In the genomic region with DNA sequence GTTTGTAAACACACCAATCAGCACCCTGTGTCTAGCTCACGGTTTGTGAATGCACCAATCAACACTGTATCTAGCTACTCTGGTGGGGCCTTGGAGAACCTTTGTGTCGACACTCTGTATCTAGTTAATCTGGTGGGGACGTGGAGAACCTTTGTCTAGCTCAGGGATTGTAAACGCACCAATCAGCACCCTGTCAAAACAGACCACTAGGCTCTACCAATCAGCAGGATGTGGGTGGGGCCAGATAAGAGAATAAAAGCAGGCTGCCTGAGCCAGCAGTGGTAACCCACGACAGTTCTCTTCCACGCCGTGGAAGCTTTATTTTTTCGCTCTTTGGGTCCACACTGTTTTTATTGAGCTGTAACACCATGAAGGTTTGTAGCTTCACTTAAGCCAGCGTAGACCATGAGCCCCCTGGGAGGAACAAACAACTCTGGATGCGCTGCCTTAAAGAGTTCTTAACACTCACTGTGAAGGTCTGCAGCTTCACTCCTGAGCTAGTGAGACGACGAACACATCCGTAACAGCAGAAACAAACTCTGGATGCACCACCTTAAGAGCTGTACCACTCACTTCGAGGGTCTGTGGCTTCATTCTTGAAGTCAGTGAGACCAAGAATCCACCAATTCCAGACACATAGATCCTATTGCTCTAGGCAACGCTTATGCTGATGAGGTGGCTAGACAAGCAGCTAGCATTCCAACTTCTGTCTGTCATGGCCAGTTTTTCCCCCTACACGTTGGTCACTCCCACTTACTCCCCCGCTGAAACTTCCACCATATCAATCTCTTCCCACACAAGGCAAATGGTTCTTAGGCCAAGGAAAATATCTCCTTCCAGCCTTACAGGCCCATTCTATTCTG, we compare ENCODE assay signal across 7 cellular contexts. TPM values are rescaled to one million over a fixed set of nuclear protein-coding genes. Genes with fewer than 3 reads are reported as not detected.
A peak's percentile ranks its signal among the peaks of the same experiment; 100 is the strongest.
DNase-seq lines count a peak whose midpoint lies in the region; ATAC-seq and TF ChIP-seq lines count a peak whose summit lies in the region.
"Not testable (repeated sequence)": the region's sequence is repeated elsewhere in the genome, so short reads cannot be mapped to it uniquely, and the experiment has no call there.

No MANE protein-coding gene starts in this region.

- not testable (repeated sequence) for H3K56ac ChIP-seq in IMR-90 (ENCODE audit: extremely low read depth, insufficient read depth, low read length)
- peak overlapping the region; percentile 62 for H3K56ac ChIP-seq in mesendoderm (ENCODE audit: low read length)

- POLR2A ChIA-PET in IMR-90 (lab: Charles Lee; ENCODE audit: unreplicated experiment), result not testable (repeated sequence)

- H4K5ac ChIP-seq in IMR-90 (ENCODE audit: low read depth, low read length); mesendoderm (ENCODE audit: low read length): not testable (repeated sequence)

- not testable (repeated sequence) for TF ChIP-seq POLR2A in IMR-90 (IDR thresholded peaks at IDR 0.05; ENCODE audit: low read depth, low read length)

- H3K9me3 ChIP-seq in IMR-90 (ENCODE audit: control insufficient read depth, insufficient read depth, low read length); adipocyte (ENCODE audit: control insufficient read depth, low read length); trophoblast cell (ENCODE audit: insufficient read depth, low read depth, low read length): not testable (repeated sequence)

- H3K9ac ChIP-seq in IMR-90 (ENCODE audit: low read depth, low read length); adipocyte (ENCODE audit: low read length); mesendoderm (ENCODE audit: low read length); trophoblast cell (ENCODE audit: low read length): not testable (repeated sequence)

- peak overlapping the region; percentile 47 for H2BK12ac ChIP-seq in trophoblast cell (ENCODE audit: low read length)

- not testable (repeated sequence) for H3K79me1 ChIP-seq in IMR-90 (ENCODE audit: low read depth in 1 of 2, low read length in 2 of 2); mesendoderm (ENCODE audit: low read length)
- peaks cover 12% of the 10 kb centered on the region for H3K79me1 ChIP-seq in trophoblast cell (ENCODE audit: low read length)

- not testable (repeated sequence) for H3K9me1 ChIP-seq in IMR-90 (ENCODE audit: insufficient read depth, low read length)

- H2AK9ac ChIP-seq in IMR-90 (replicated peaks; ENCODE audit: low read depth, low read length, poor library complexity), result not testable (repeated sequence)

- intact Hi-C loops in IMR-90 (cut with micrococcal nuclease), result not testable (repeated sequence)

- not testable (repeated sequence) for H4K12ac ChIP-seq in trophoblast cell (ENCODE audit: low read depth, low read length)

- H4K20me1 ChIP-seq in IMR-90 (ENCODE audit: insufficient read depth, low read length), result not testable (repeated sequence)

- H3K4me1 ChIP-seq in IMR-90 (ENCODE audit: control insufficient read depth, insufficient read depth, low read length); adipocyte (ENCODE audit: control insufficient read depth, insufficient read depth, low read length); mesendoderm (ENCODE audit: control insufficient read depth, low read depth, low read length): not testable (repeated sequence)
- peaks cover 26 to 27% of the 10 kb centered on the region in 2 experiments for H3K4me1 ChIP-seq in trophoblast cell (ENCODE audit: control insufficient read depth in 1 of 2, insufficient read depth in 2 of 2, low read length in 2 of 2)

- TF ChIP-seq RAD21 in IMR-90 (IDR thresholded peaks at IDR 0.05; ENCODE audit: low read length), result not testable (repeated sequence)

- H3K23ac ChIP-seq in IMR-90 (ENCODE audit: low read depth, low read length); trophoblast cell (ENCODE audit: low read length): not testable (repeated sequence)
- peak overlapping the region; percentile 1 for H3K23ac ChIP-seq in mesendoderm (ENCODE audit: low read length)

- not testable (repeated sequence) for H3K18ac ChIP-seq in IMR-90 (ENCODE audit: low read depth, low read length); trophoblast cell (ENCODE audit: low read length)
- H3K18ac ChIP-seq in mesendoderm (ENCODE audit: low read length), result peak overlapping the region; percentile 69

- H2BK20ac ChIP-seq in IMR-90 (ENCODE audit: low read depth, low read length), result not testable (repeated sequence)

- H2AK5ac ChIP-seq in IMR-90 (ENCODE audit: low read depth, low read length), result not testable (repeated sequence)
- H2AK5ac ChIP-seq in mesendoderm (ENCODE audit: low read length) (peak overlapping the region; percentile 99), trophoblast cell (ENCODE audit: low read length) (peak overlapping the region; percentile 16)

- 82% methylated on average over 10 of the region's 17 CpGs; no CpG with 5 or more reads in 1 of the 2 experiments for WGBS in IMR-90 (ENCODE audit: extremely low coverage in 2 of 2, insufficient read length in 1 of 2), 2 experiments
- WGBS in mesendoderm (ENCODE audit: extremely low coverage, insufficient coverage, low lambda C conversion rate), result no CpG with 5 or more reads among the region's 17 CpGs
- WGBS in trophoblast cell (ENCODE audit: extremely low coverage, insufficient coverage, insufficient read length), result no CpG with 5 or more reads among the region's 17 CpGs

- H4K8ac ChIP-seq in IMR-90 (ENCODE audit: low read depth in 2 of 2, low read length in 2 of 2), result 0 out of 4 replicates have a peak overlapping the region, but pooled peaks of 1 of the 2 experiments have one; percentile 40
- not testable (repeated sequence) for H4K8ac ChIP-seq in mesendoderm (ENCODE audit: low read depth, low read length)
- peak overlapping the region; percentile 17 for H4K8ac ChIP-seq in trophoblast cell (ENCODE audit: low read depth, low read length)

- H3K14ac ChIP-seq in IMR-90 (replicated peaks; ENCODE audit: low read depth, low read length), result not testable (repeated sequence)
- H3K14ac ChIP-seq in trophoblast cell (ENCODE audit: low read length), result peak overlapping the region; percentile 8

- not testable (repeated sequence) for H2BK5ac ChIP-seq in IMR-90 (ENCODE audit: low read depth, low read length, poor library complexity, severe bottlenecking)
- peak overlapping the region; percentile 2 for H2BK5ac ChIP-seq in mesendoderm (ENCODE audit: low read length)
- peak overlapping the region; percentile 83 for H2BK5ac ChIP-seq in trophoblast cell (ENCODE audit: low read depth, low read length, poor library complexity)

- H3K4me2 ChIP-seq in IMR-90 (ENCODE audit: low read depth, low read length); mesendoderm (ENCODE audit: low read length); trophoblast cell (ENCODE audit: low read length): not testable (repeated sequence)

- in situ Hi-C loops in IMR-90 (cut with MboI; ENCODE audit: low sequenced_read_pairs), result not testable (repeated sequence)

- CTCF ChIA-PET in IMR-90 (lab: Yijun Ruan, JAX), result interaction anchor here (0.6 kb wide), 1 partner anchor 36 kb away, joined by 3 read pairs; no protein-coding TSS in a partner anchor

- not testable (repeated sequence) for H3K4ac ChIP-seq in IMR-90 (ENCODE audit: low read depth, low read length); trophoblast cell (ENCODE audit: low read depth, low read length)
- H3K4ac ChIP-seq in mesendoderm (ENCODE audit: low read depth, low read length), result peak overlapping the region; percentile 48

- not testable (repeated sequence) for H2BK15ac ChIP-seq in IMR-90 (ENCODE audit: low read depth, low read length); mesendoderm (replicated peaks; ENCODE audit: low read depth)

- not testable (repeated sequence) for H2BK120ac ChIP-seq in IMR-90 (ENCODE audit: low read depth, low read length)
- H2BK120ac ChIP-seq in mesendoderm (ENCODE audit: low read depth, low read length) (peak overlapping the region; percentile 63), trophoblast cell (ENCODE audit: insufficient read depth, low read length, poor library complexity) (peak overlapping the region; percentile 43)

- not testable (repeated sequence) for BruUV-seq in IMR-90 (replicated peaks; lab: Mats Ljungman, UMichigan)

- H3K79me2 ChIP-seq in mesendoderm (ENCODE audit: control insufficient read depth, insufficient read depth, low read length); trophoblast cell (ENCODE audit: control insufficient read depth, insufficient read depth, low read length, poor library complexity): not testable (repeated sequence)

- H3K27me3 ChIP-seq in IMR-90 (ENCODE audit: control insufficient read depth, insufficient read depth, low read length); adipocyte (replicated peaks; ENCODE audit: control insufficient read depth, insufficient read depth, low read length); mesendoderm (ENCODE audit: insufficient read depth, low read length, poor library complexity); trophoblast cell (ENCODE audit: insufficient read depth, low read length): not testable (repeated sequence)

- dilution Hi-C loops in IMR-90 (cut with HindIII; ENCODE audit: low sequenced_read_pairs, unreplicated experiment), result not testable (repeated sequence)

- H3K27ac ChIP-seq in IMR-90 (ENCODE audit: insufficient read depth, low read length), result not testable (repeated sequence)
- H3K27ac ChIP-seq in mesendoderm (ENCODE audit: low read depth, low read length) (peak overlapping the region; percentile 31), trophoblast cell (ENCODE audit: low read depth, low read length) (peak overlapping the region; percentile 85)

- not testable (repeated sequence) for H2AFZ ChIP-seq in IMR-90 (replicated peaks; ENCODE audit: low read length, poor library complexity); trophoblast cell (ENCODE audit: insufficient read depth, low read length, poor library complexity)

- DNase-seq in ELF-1 (ENCODE audit: low read depth, low spot score), result peak; percentile 59
- peak; percentile 85 for DNase-seq in IMR-90
- peak; percentile 27 for DNase-seq in adipocyte (ENCODE audit: low read depth)
- DNase-seq in cardiac fibroblast (ENCODE audit: low read depth in 2 of 2), result peak; percentile 72 to 86
- DNase-seq in fibroblast of the aortic adventitia (ENCODE audit: low read depth), result peak; percentile 48
- DNase-seq in mesendoderm, result peak; percentile 72
- peak; percentile 66 to 82 for DNase-seq in trophoblast cell

- not testable (repeated sequence) for TF ChIP-seq CTCF in IMR-90 (conservative IDR thresholded peaks at IDR 0.05; ENCODE audit: low read depth, low read length); cardiac fibroblast (IDR thresholded peaks at IDR 0.05; ENCODE audit: low read depth, low read length); fibroblast of the aortic adventitia (IDR thresholded peaks at IDR 0.05; ENCODE audit: insufficient read depth, low read length)

- not testable (repeated sequence) for ATAC-seq in IMR-90 (ENCODE audit: low read depth)

- H3K36me3 ChIP-seq in IMR-90 (ENCODE audit: control insufficient read depth, insufficient read depth, low read length); adipocyte (ENCODE audit: control insufficient read depth, insufficient read depth, low read length, severe bottlenecking); mesendoderm (ENCODE audit: control insufficient read depth, insufficient read depth, low read length); trophoblast cell (ENCODE audit: control insufficient read depth in 1 of 2, insufficient read depth in 2 of 2, low read length in 2 of 2): not testable (repeated sequence)

- not testable (repeated sequence) for H4K91ac ChIP-seq in IMR-90 (ENCODE audit: insufficient read depth, low read depth, low read length)
- peak overlapping the region; percentile 81 for H4K91ac ChIP-seq in trophoblast cell (ENCODE audit: low read depth, low read length)

- H3K4me3 ChIP-seq in IMR-90 (ENCODE audit: insufficient read depth, low read depth, low read length); adipocyte (ENCODE audit: low read length); cardiac fibroblast (replicated peaks in 1 of 2; ENCODE audit: low read depth in 2 of 2, low read length in 2 of 2); fibroblast of the aortic adventitia (ENCODE audit: low read depth, low read length); mesendoderm (ENCODE audit: low read length); trophoblast cell (ENCODE audit: low read depth, low read length): not testable (repeated sequence)

RNA-seq across cellular contexts. Expression of a gene that starts 14.2 kb away (rescaled TPM):
- total RNA-seq in IMR-90 (2012; rRNA removed) (164 and 182 TPM in 2 replicates), fibroblast of the aortic adventitia (ENCODE audit: low replicate concordance) (5.0 and 45.5 TPM in 2 replicates)
- 264 and 300 TPM in 2 replicates for polyA plus RNA-seq in IMR-90 (2012; rRNA removed)
- polyA plus RNA-seq in IMR-90 (2012; cell fraction: cytosol; rRNA removed), result 161 and 414 TPM in 2 replicates
- 339 and 399 TPM in 2 replicates for polyA plus RNA-seq in IMR-90 (2012; cell fraction: nucleus; rRNA removed; ENCODE audit: low replicate concordance)
- polyA plus RNA-seq in mesendoderm (2013, experiment 1 of 2), result 956 TPM
- 989 TPM for polyA plus RNA-seq in mesendoderm (2013, experiment 2 of 2)
- 167 and 171 TPM in 2 replicates for polyA plus RNA-seq in trophoblast cell (2013)

RNA-seq across cellular contexts. Expression of a gene that starts 53.0 kb away (rescaled TPM):
- total RNA-seq in IMR-90 (2012; rRNA removed) (15.8 and 16.3 TPM in 2 replicates), fibroblast of the aortic adventitia (ENCODE audit: low replicate concordance) (14.8 and 17.7 TPM in 2 replicates)
- polyA plus RNA-seq in IMR-90 (2012; rRNA removed), result 13.8 and 14.7 TPM in 2 replicates
- 7.0 and 8.4 TPM in 2 replicates for polyA plus RNA-seq in IMR-90 (2012; cell fraction: cytosol; rRNA removed)
- 9.6 and 25.1 TPM in 2 replicates for polyA plus RNA-seq in IMR-90 (2012; cell fraction: nucleus; rRNA removed; ENCODE audit: low replicate concordance)
- 22.4 TPM for polyA plus RNA-seq in mesendoderm (2013, experiment 1 of 2)
- 20.9 TPM for polyA plus RNA-seq in mesendoderm (2013, experiment 2 of 2)
- 21.0 and 22.0 TPM in 2 replicates for polyA plus RNA-seq in trophoblast cell (2013)

RNA-seq across cellular contexts. Expression of a gene that starts 55.9 kb away (rescaled TPM):
- 13.3 and 13.6 TPM in 2 replicates for total RNA-seq in IMR-90 (2012; rRNA removed)
- 19.0 and 21.1 TPM in 2 replicates for polyA plus RNA-seq in IMR-90 (2012; rRNA removed)
- 11.8 and 40.1 TPM in 2 replicates for polyA plus RNA-seq in IMR-90 (2012; cell fraction: cytosol; rRNA removed)
- 16.8 and 23.0 TPM in 2 replicates for polyA plus RNA-seq in IMR-90 (2012; cell fraction: nucleus; rRNA removed; ENCODE audit: low replicate concordance)
- total RNA-seq in fibroblast of the aortic adventitia (ENCODE audit: low replicate concordance), result 0.25 and 2.9 TPM in 2 replicates
- polyA plus RNA-seq in mesendoderm (2013, experiment 1 of 2), result 1,328 TPM
- 1,392 TPM for polyA plus RNA-seq in mesendoderm (2013, experiment 2 of 2)
- polyA plus RNA-seq in trophoblast cell (2013), result 139 and 141 TPM in 2 replicates

Comparison
In these comparisons a context has a peak if more than half of its experiments do, and no peak if none do; other contexts are left out.
1. DNase-seq: peak in every context shown above with its lines; median percentile 85 in IMR-90; 79 in cardiac fibroblast; 74 in trophoblast cell; 72 in mesendoderm; 59 in ELF-1; 48 in fibroblast of the aortic adventitia; 27 in adipocyte.